ENCODE assay signal across 16 cellular contexts in the genomic region with DNA sequence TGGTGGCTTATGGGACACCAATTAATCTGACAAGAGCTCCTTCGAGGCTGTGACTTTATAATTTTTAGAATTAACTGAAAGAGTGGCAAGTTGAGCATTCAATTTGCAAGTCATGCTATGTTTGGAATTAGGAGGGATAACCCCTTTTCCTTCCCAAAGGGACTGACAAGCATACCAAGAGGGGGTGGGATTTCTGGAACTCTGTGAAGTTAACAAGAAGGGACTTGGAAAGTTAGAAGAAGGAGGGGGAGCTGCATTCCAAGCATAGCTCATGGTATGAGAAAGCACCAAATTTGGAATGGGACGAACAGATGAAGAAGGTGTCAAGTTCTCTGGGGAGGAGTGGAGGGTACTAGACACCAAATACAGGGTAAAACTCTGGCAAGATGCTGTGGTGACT. TPM values are rescaled to one million over a fixed set of nuclear protein-coding genes. Genes with fewer than 3 reads are reported as not detected.
DNase-seq lines count a peak whose midpoint lies in the region; ATAC-seq and TF ChIP-seq lines count a peak whose summit lies in the region.
"Had no signal": no experiment of that assay in that cellular context is flagged by ENCODE, and none has a peak within 500 bp of the region (broad histone marks: within the 10 kb centered on the region; RNA-seq: fewer than 3 reads in every experiment).

No MANE protein-coding gene starts in this region.

- no peak overlapping the region for H3K4me2 ChIP-seq in GM23338
- H3K4me2 ChIP-seq in trophoblast cell (ENCODE audit: low read length): no peak overlapping the region

- no peaks in the 10 kb centered on the region for H3K9me3 Mint-ChIP-seq in GM23338
- H3K9me3 Mint-ChIP-seq: activated T-helper 1 cell treated with anti-CD3 and anti-CD28 coated beads, Interleukin-12 subunit alpha, Interleukin-12 subunit beta, Interleukin-2, Interleukin-4 antibody, amounts not matched to agents 30 ng/mL and 10 ng/mL and 1 ng/mL, durations not matched to agents 14 hours and 24 hours and 36 hours had no signal

- peaks cover 11% of the 10 kb centered on the region for H3K9me2 ChIP-seq in GM23338 (ENCODE audit: insufficient read depth)

- H3K4me3 ChIP-seq in GM23338 (no peak overlapping the region), SJSA1 (peak overlapping the region; percentile 25), trophoblast cell (ENCODE audit: low read depth, low read length) (no peak overlapping the region), ovary (no peak overlapping the region)
- H3K4me3 ChIP-seq: GM12878 had no signal

- no peak overlapping the region for H2BK5ac ChIP-seq in trophoblast cell (ENCODE audit: low read depth, low read length, poor library complexity)

- peaks cover 50% of the 10 kb centered on the region for H3K4me1 Mint-ChIP-seq in GM23338

- DNase-seq in GM23338 (ENCODE audit: low spot score) (peak; percentile 75), SJSA1 (ENCODE audit: low read depth in 1 of 2, low spot score in 2 of 2) (peak; percentile 88 to 94), fibroblast of the conjunctiva (ENCODE audit: low read depth) (peak; percentile 17), trophoblast cell (no peak), ovary (no peak), T-helper 1 cell (no peak), KG1 (lab: John Stamatoyannopoulos, UW) (no peak)
- DNase-seq: caudate nucleus, foreskin melanocyte, NCI-H446 treated with DMSO at 0.1 percent for 48 hours, Right ventricle myocardium superior had no signal

- H3K4me1 ChIP-seq in GM23338 (ENCODE audit: insufficient read depth) (peaks cover 32% of the 10 kb centered on the region), SJSA1 (replicated peaks) (peaks cover 77% of the 10 kb centered on the region), trophoblast cell (ENCODE audit: control insufficient read depth in 1 of 2, insufficient read depth in 2 of 2, low read length in 2 of 2) (peaks cover 10 to 19% of the 10 kb centered on the region in 2 experiments), ovary (ENCODE audit: insufficient read depth) (peaks cover 2% of the 10 kb centered on the region)

- TF ChIP-seq EP300 in ovary (IDR thresholded peaks at IDR 0.05): no peak

- no peak overlapping the region for H3K18ac ChIP-seq in trophoblast cell (ENCODE audit: low read length)

- no peaks in the 10 kb centered on the region for H3F3A ChIP-seq in GM23338 (replicated peaks; ENCODE audit: low read depth)

- no peak overlapping the region for H4K12ac ChIP-seq in trophoblast cell (ENCODE audit: low read depth, low read length)

- H3K27ac ChIP-seq in GM23338 (ENCODE audit: low read depth): no peak overlapping the region; the same call in 1 of the 2 replicates
- H3K27ac ChIP-seq in SJSA1: peak overlapping the region; percentile 98
- peak overlapping the region; percentile 38 for H3K27ac ChIP-seq in trophoblast cell (ENCODE audit: low read depth, low read length)
- H3K27ac ChIP-seq in ovary: no peak overlapping the region

- peaks cover 7% of the 10 kb centered on the region for H3K27me3 Mint-ChIP-seq in GM23338 (ENCODE audit: insufficient read depth, low read depth, poor library complexity)

- peaks cover 8% of the 10 kb centered on the region for H3K79me1 ChIP-seq in trophoblast cell (ENCODE audit: low read length)

- H3K27me3 ChIP-seq in GM23338 (ENCODE audit: insufficient read depth): no peaks in the 10 kb centered on the region
- H3K27me3 ChIP-seq in SJSA1 (replicated peaks): no peaks in the 10 kb centered on the region
- H3K27me3 ChIP-seq in trophoblast cell (ENCODE audit: insufficient read depth, low read length): no peaks in the 10 kb centered on the region
- no peaks in the 10 kb centered on the region for H3K27me3 ChIP-seq in ovary

- intact Hi-C loops in ovary (cut with DNase I): no loop called here

- H4K20me1 ChIP-seq in GM23338 (replicated peaks; ENCODE audit: insufficient read depth): no peaks in the 10 kb centered on the region

- ATAC-seq in GM23338 (peak; percentile 27; the same call in 2 of the 3 replicates), GM19324 (IDR thresholded peaks at IDR 0.05; ENCODE audit: low FRiP score, unreplicated experiment) (no peak)
- ATAC-seq: activated CD4-positive, CD25-positive, alpha-beta regulatory T cell treated with anti-CD3 and anti-CD28 coated beads, Interleukin-2, amount 50 U/mL, for 24 hours; GM12878 had no signal

- no peaks in the 10 kb centered on the region for H3K9me3 ChIP-seq in SJSA1 (replicated peaks)
- H3K9me3 ChIP-seq in trophoblast cell (ENCODE audit: insufficient read depth, low read depth, low read length): no peaks in the 10 kb centered on the region
- H3K9me3 ChIP-seq in ovary: no peaks in the 10 kb centered on the region

- H2AK5ac ChIP-seq in trophoblast cell (ENCODE audit: low read length): no peak overlapping the region

- TF ChIP-seq CTCF in GM23338 (conservative IDR thresholded peaks at IDR 0.05; ENCODE audit: low read depth in 2 of 2) (no peak), ovary (IDR thresholded peaks at IDR 0.05) (no peak)

- H2BK120ac ChIP-seq in trophoblast cell (ENCODE audit: insufficient read depth, low read length, poor library complexity): no peak overlapping the region

- H3K23ac ChIP-seq in trophoblast cell (ENCODE audit: low read length): no peak overlapping the region

- H2AFZ ChIP-seq in GM23338 (no peak overlapping the region), trophoblast cell (ENCODE audit: insufficient read depth, low read length, poor library complexity) (no peak overlapping the region)

- no peak overlapping the region for H4K91ac ChIP-seq in trophoblast cell (ENCODE audit: low read depth, low read length)

- H3K36me3 ChIP-seq in GM23338 (ENCODE audit: insufficient read depth): no peaks in the 10 kb centered on the region
- H3K36me3 ChIP-seq in SJSA1: no peaks in the 10 kb centered on the region
- H3K36me3 ChIP-seq in trophoblast cell (ENCODE audit: control insufficient read depth in 1 of 2, insufficient read depth in 2 of 2, low read length in 2 of 2): no peaks in the 10 kb centered on the region
- H3K36me3 ChIP-seq in ovary: no peaks in the 10 kb centered on the region

- no peak overlapping the region for H3K9ac ChIP-seq in trophoblast cell (ENCODE audit: low read length)

- H3K79me2 ChIP-seq in GM23338 (replicated peaks; ENCODE audit: insufficient read depth) (no peaks in the 10 kb centered on the region), trophoblast cell (ENCODE audit: control insufficient read depth, insufficient read depth, low read length, poor library complexity) (peaks cover 2% of the 10 kb centered on the region)

- no peak for TF ChIP-seq POLR2A in ovary (IDR thresholded peaks at IDR 0.05)

- H3K36me3 Mint-ChIP-seq in GM23338 (ENCODE audit: low read depth): no peaks in the 10 kb centered on the region

- H4K8ac ChIP-seq in trophoblast cell (ENCODE audit: low read depth, low read length): no peak overlapping the region

- no peak overlapping the region for H3K14ac ChIP-seq in trophoblast cell (ENCODE audit: low read length)

- no peak overlapping the region for H3K4ac ChIP-seq in trophoblast cell (ENCODE audit: low read depth, low read length)

- no peak overlapping the region for H2BK12ac ChIP-seq in trophoblast cell (ENCODE audit: low read length)

- H3K27ac Mint-ChIP-seq in GM23338: peak overlapping the region; percentile 34; the same call in 1 of the 2 replicates
- H3K27ac Mint-ChIP-seq: activated T-helper 1 cell treated with anti-CD3 and anti-CD28 coated beads, Interleukin-12 subunit alpha, Interleukin-12 subunit beta, Interleukin-2, Interleukin-4 antibody, amounts not matched to agents 30 ng/mL and 10 ng/mL and 1 ng/mL, durations not matched to agents 14 hours and 24 hours and 36 hours; progenitor cell of endocrine pancreas had no signal

- whole genome bisulfite sequencing in trophoblast cell (ENCODE audit: extremely low coverage, insufficient coverage, insufficient read length): no CpG with 5 or more reads among the region's 2 CpGs
- 20 to 23% (median 21%) methylated on average over 2 of the region's 2 CpGs for WGBS in ovary, 3 donors

- no peak overlapping the region; the same call in 2 of the 3 replicates for H3K4me3 Mint-ChIP-seq in GM23338
- H3K4me3 Mint-ChIP-seq: activated T-helper 1 cell treated with anti-CD3 and anti-CD28 coated beads, Interleukin-12 subunit alpha, Interleukin-12 subunit beta, Interleukin-2, Interleukin-4 antibody, amounts not matched to agents 30 ng/mL and 10 ng/mL and 1 ng/mL, durations not matched to agents 14 hours and 24 hours and 36 hours had no signal

TF ChIP-seq in GM23338, 12 proteins besides CTCF, POLR2A, EP300 and RAD21 (continues in another document):
- no peak for TF ChIP-seq NANOG (IDR thresholded peaks at IDR 0.05; ENCODE audit: borderline replicate concordance)
- no peak for TF ChIP-seq CREB1 (CRISPR knock-in tag; IDR thresholded peaks at IDR 0.05; ENCODE audit: low read depth)
- TF ChIP-seq, protein P1, sequence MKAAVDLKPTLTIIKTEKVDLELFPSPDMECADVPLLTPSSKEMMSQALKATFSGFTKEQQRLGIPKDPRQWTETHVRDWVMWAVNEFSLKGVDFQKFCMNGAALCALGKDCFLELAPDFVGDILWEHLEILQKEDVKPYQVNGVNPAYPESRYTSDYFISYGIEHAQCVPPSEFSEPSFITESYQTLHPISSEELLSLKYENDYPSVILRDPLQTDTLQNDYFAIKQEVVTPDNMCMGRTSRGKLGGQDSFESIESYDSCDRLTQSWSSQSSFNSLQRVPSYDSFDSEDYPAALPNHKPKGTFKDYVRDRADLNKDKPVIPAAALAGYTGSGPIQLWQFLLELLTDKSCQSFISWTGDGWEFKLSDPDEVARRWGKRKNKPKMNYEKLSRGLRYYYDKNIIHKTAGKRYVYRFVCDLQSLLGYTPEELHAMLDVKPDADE (IDR thresholded peaks at IDR 0.05): no peak
- no peak for TF ChIP-seq POLR2AphosphoS5 (IDR thresholded peaks at IDR 0.05; ENCODE audit: low read depth)
- TF ChIP-seq ZNF331 (CRISPR knock-in tag; IDR thresholded peaks at IDR 0.05; ENCODE audit: low read depth): no peak
- no peak for TF ChIP-seq ZNF114 (CRISPR knock-in tag; IDR thresholded peaks at IDR 0.05)

RNA-seq across cellular contexts. Expression of a gene that starts 8.9 kb away (rescaled TPM):
- 7.9 and 8.3 TPM in 2 replicates for total RNA-seq in GM23338 (2014; rRNA removed; shearing (Covaris generic))
- polyA plus RNA-seq in GM23338 (2016; fragmentation: Nextera tagmentation; extraction: Ambion mirVana) (2.5 and 3.3 TPM in 2 replicates), ovary (1 to 10 TPM; 2.2 to 9.6 TPM)
- 18.2 and 35.7 TPM in 2 replicates for total RNA-seq in SJSA1 (2014; rRNA removed; shearing (Covaris generic))
- 5.6 and 6.9 TPM in 2 replicates for polyA plus RNA-seq in trophoblast cell (2013)
- total RNA-seq in ovary: 1 to 10 TPM; 1.7 to 6.4 (median 3.5) TPM
- total RNA-seq: GM12878 had no signal

Comparison
In these comparisons a context has a peak if more than half of its experiments do, and no peak if none do; other contexts are left out.
1. DNase-seq: peak in GM23338 (single experiment), SJSA1 (2 of 2) and fibroblast of the conjunctiva (single experiment); none in trophoblast cell (0 of 2), ovary (0 of 5), T-helper 1 cell (0 of 5) and KG1 (single experiment).
2. H3K27ac ChIP-seq: peak in SJSA1 (single experiment) and trophoblast cell (single experiment); none in GM23338 (single experiment) and ovary (0 of 2).